In genomic region chr9:124259273-124260078, GRCh38 we compare ENCODE assay signal across 8 cellular contexts. TPM values are rescaled to one million over a fixed set of nuclear protein-coding genes. Genes with fewer than 3 reads are reported as not detected.
DNase-seq lines count a peak whose midpoint lies in the region; ATAC-seq and TF ChIP-seq lines count a peak whose summit lies in the region.

No MANE protein-coding gene starts in this region.

- H3K4me3 ChIP-seq in breast epithelium: peak overlapping the region; percentile 67 to 84 (median 71)

- peaks cover 10 to 11% of the 10 kb centered on the region in 2 donors for H3K4me1 ChIP-seq in breast epithelium

- no peaks in the 10 kb centered on the region for H3K9me3 ChIP-seq in breast epithelium

- H3K36me3 ChIP-seq in breast epithelium: no peaks in the 10 kb centered on the region

- peak overlapping the region; percentile 87 to 96 for H3K27ac ChIP-seq in breast epithelium
- peak overlapping the region; percentile 68 for H3K27ac ChIP-seq in substantia nigra (ENCODE audit: low read depth, low read length, poor library complexity, severe bottlenecking)

- TF ChIP-seq CTCF in breast epithelium (IDR thresholded peaks at IDR 0.05): no peak

- peak; percentile 11 for DNase-seq in GF-D8 (lab: John Stamatoyannopoulos, UW)
- peak; percentile 26 for DNase-seq in NAMALWA (ENCODE audit: low spot score)
- peak; percentile 73 to 86 for DNase-seq in breast epithelium (ENCODE audit: low spot score in 2 of 2)
- peak; percentile 84 for DNase-seq in left lobe of liver (ENCODE audit: low spot score)
- peak in 15 of 49 donors; percentile 12 to 79 (median 49) for DNase-seq in substantia nigra (lab: John Stamatoyannopoulos, UW)
- no peak for DNase-seq in DMS114 treated with DMSO at 0.1 percent for 48 hours (lab: John Stamatoyannopoulos, UW; ENCODE audit: unreplicated experiment)
- no peak for DNase-seq in middle frontal gyrus (ENCODE audit: extremely low spot score, low spot score)

- intact Hi-C loops in breast epithelium (cut with DNase I; ENCODE audit: low total_unique reads): no loop called here

- no peaks in the 10 kb centered on the region for H3K27me3 ChIP-seq in breast epithelium

- ATAC-seq in left lobe of liver: peak; percentile 49
- ATAC-seq in GM18870 (IDR thresholded peaks at IDR 0.05; ENCODE audit: unreplicated experiment): no peak

- no peak for TF ChIP-seq POLR2A in breast epithelium (IDR thresholded peaks at IDR 0.05)

RNA-seq across cellular contexts. Expression of gene NEK6, which starts 1.7 kb away (rescaled TPM):
- total RNA-seq in breast epithelium (10 to 100 TPM; 17.8 to 31.5 (median 22.2) TPM), left lobe of liver (84.5 TPM)

Comparison
In these comparisons a context has a peak if more than half of its experiments do, and no peak if none do; other contexts are left out.
1. DNase-seq: peak in GF-D8 (single experiment), NAMALWA (single experiment), breast epithelium (2 of 2) and left lobe of liver (single experiment); none in DMS114 treated with DMSO at 0.1 percent for 48 hours (single experiment) and middle frontal gyrus (single experiment).